13 cellular contexts compared by ENCODE assay signal in genomic region chr13:44331446-44331845, GRCh38. TPM values are rescaled to one million over a fixed set of nuclear protein-coding genes. Genes with fewer than 3 reads are reported as not detected.
DNase-seq lines count a peak whose midpoint lies in the region; ATAC-seq and TF ChIP-seq lines count a peak whose summit lies in the region.
"Had no signal": no experiment of that assay in that cellular context is flagged by ENCODE, and none has a peak within 500 bp of the region (broad histone marks: within the 10 kb centered on the region; RNA-seq: fewer than 3 reads in every experiment).

No MANE protein-coding gene starts in this region.

- ATAC-seq in left lung = peak; percentile 60
- no peak for ATAC-seq in GM18909 (IDR thresholded peaks at IDR 0.05; ENCODE audit: poor library complexity, unreplicated experiment)
- no peak for ATAC-seq in GM18502 (IDR thresholded peaks at IDR 0.05; ENCODE audit: poor library complexity, unreplicated experiment)
- no peak for ATAC-seq in HG02623 (IDR thresholded peaks at IDR 0.05; ENCODE audit: unreplicated experiment)

- intact Hi-C loops in left lung (cut with DNase I) = no loop called here

- H3K27ac Mint-ChIP-seq in activated T-cell treated with anti-CD3 and anti-CD28 coated beads, Interleukin-2, amount 50 U/mL, for 24 hours = peak overlapping the region; percentile 48
- H3K27ac Mint-ChIP-seq: activated naive CD4-positive, alpha-beta T cell treated with anti-CD3 and anti-CD28 coated beads, Interleukin-2, amount 50 U/mL, for 24 hours had no signal

- H3K4me1 Mint-ChIP-seq in activated T-cell treated with anti-CD3 and anti-CD28 coated beads, Interleukin-2, amount 50 U/mL, for 24 hours (ENCODE audit: low read depth) = peaks cover 23% of the 10 kb centered on the region
- H3K4me1 Mint-ChIP-seq: activated naive CD4-positive, alpha-beta T cell treated with anti-CD3 and anti-CD28 coated beads, Interleukin-2, amount 50 U/mL, for 24 hours had no signal

- H3K4me1 ChIP-seq in left lung = peaks cover 6 to 9% of the 10 kb centered on the region in 2 donors
- peaks cover 39% of the 10 kb centered on the region for H3K4me1 ChIP-seq in stomach smooth muscle (ENCODE audit: control insufficient read depth, insufficient read depth, low read length)

- DNase-seq in activated T-cell treated with anti-CD3 and anti-CD28 coated beads, Interleukin-2, amount 50 U/mL, for 24 hours = no peak
- DNase-seq in activated T-cell treated with anti-CD3 and anti-CD28 coated beads, Interleukin-2, amount 50 U/mL, for 1 hour = no peak
- no peak for DNase-seq in left lung
- DNase-seq: effector CD8-positive, alpha-beta T cell; NCI-H1417; NCI-H526 had no signal

- TF ChIP-seq CTCF in left lung (IDR thresholded peaks at IDR 0.05) = no peak

- peak overlapping the region; percentile 49 to 55 for H3K9ac ChIP-seq in stomach smooth muscle (ENCODE audit: low read length in 2 of 2)

- H3K4me3 Mint-ChIP-seq in activated T-cell treated with anti-CD3 and anti-CD28 coated beads, Interleukin-2, amount 50 U/mL, for 24 hours = no peak overlapping the region
- H3K4me3 Mint-ChIP-seq: activated naive CD4-positive, alpha-beta T cell treated with anti-CD3 and anti-CD28 coated beads, Interleukin-2, amount 50 U/mL, for 24 hours had no signal

- H3K36me3 ChIP-seq in left lung (no peaks in the 10 kb centered on the region), stomach smooth muscle (ENCODE audit: control insufficient read depth in 2 of 2, insufficient read depth in 2 of 2, low read length in 2 of 2) (no peaks in the 10 kb centered on the region)
- H3K36me3 ChIP-seq: upper lobe of left lung had no signal

- H3K4me3 ChIP-seq in left lung (no peak overlapping the region), stomach smooth muscle (ENCODE audit: low read length in 2 of 2) (peak overlapping the region; percentile 18 to 54)
- H3K4me3 ChIP-seq: upper lobe of left lung had no signal

- peaks cover 2% of the 10 kb centered on the region for H3K27me3 Mint-ChIP-seq in activated T-cell treated with anti-CD3 and anti-CD28 coated beads, Interleukin-2, amount 50 U/mL, for 24 hours
- H3K27me3 Mint-ChIP-seq: activated naive CD4-positive, alpha-beta T cell treated with anti-CD3 and anti-CD28 coated beads, Interleukin-2, amount 50 U/mL, for 24 hours had no signal

- no peaks in the 10 kb centered on the region for H3K9me3 Mint-ChIP-seq in activated T-cell treated with anti-CD3 and anti-CD28 coated beads, Interleukin-2, amount 50 U/mL, for 24 hours
- H3K9me3 Mint-ChIP-seq: activated naive CD4-positive, alpha-beta T cell treated with anti-CD3 and anti-CD28 coated beads, Interleukin-2, amount 50 U/mL, for 24 hours had no signal

- H3K9me3 ChIP-seq in left lung (no peaks in the 10 kb centered on the region), stomach smooth muscle (ENCODE audit: control insufficient read depth in 2 of 2, low read length in 2 of 2) (no peaks in the 10 kb centered on the region)
- H3K9me3 ChIP-seq: upper lobe of left lung had no signal

- peak overlapping the region; percentile 73 for H3K27ac ChIP-seq in angular gyrus (ENCODE audit: low read depth, low read length)
- H3K27ac ChIP-seq in left lung = peak overlapping the region in 1 of 2 donors; percentile 39
- H3K27ac ChIP-seq in stomach smooth muscle (ENCODE audit: low read length) = peak overlapping the region; percentile 92
- H3K27ac ChIP-seq: upper lobe of left lung had no signal

- H3K27me3 ChIP-seq in left lung (no peaks in the 10 kb centered on the region), stomach smooth muscle (ENCODE audit: control insufficient read depth in 1 of 2, insufficient read depth in 2 of 2, low read length in 2 of 2) (no peaks in the 10 kb centered on the region)
- H3K27me3 ChIP-seq: upper lobe of left lung had no signal

- H3K36me3 Mint-ChIP-seq in activated T-cell treated with anti-CD3 and anti-CD28 coated beads, Interleukin-2, amount 50 U/mL, for 24 hours (ENCODE audit: low read depth) = no peaks in the 10 kb centered on the region
- H3K36me3 Mint-ChIP-seq: activated naive CD4-positive, alpha-beta T cell treated with anti-CD3 and anti-CD28 coated beads, Interleukin-2, amount 50 U/mL, for 24 hours had no signal

RNA-seq across cellular contexts. Expression of gene SERP2, which starts 42.2 kb away (rescaled TPM):
- total RNA-seq in left lung = 1 to 10 TPM; 1.9 to 4.5 TPM

Comparison
In these comparisons a context has a peak if more than half of its experiments do, and no peak if none do; other contexts are left out.
1. H3K4me3 ChIP-seq: peak in stomach smooth muscle (2 of 2); none in left lung (0 of 2).